ENCODE assay signal across 6 cellular contexts in the genomic region with DNA sequence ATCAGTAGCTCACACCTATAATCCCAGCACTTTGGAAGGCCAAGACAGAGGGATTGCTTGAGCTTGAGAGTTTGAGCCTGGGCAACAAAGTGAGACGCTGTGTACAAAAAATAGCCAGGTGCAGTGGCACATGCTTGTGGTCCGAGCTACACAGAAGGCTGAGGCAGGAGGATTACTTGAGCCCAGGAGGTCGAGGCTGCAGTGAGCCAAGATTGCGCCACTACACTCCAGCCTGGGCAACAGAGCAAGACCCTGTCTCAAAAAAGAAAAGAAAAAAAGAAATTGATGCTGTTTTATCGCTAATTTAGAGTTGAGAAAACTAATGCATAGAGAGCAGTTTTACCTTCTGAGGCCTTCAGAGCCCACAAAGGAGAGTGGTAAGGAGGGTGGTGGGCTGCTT. TPM values are rescaled to one million over a fixed set of nuclear protein-coding genes. Genes with fewer than 3 reads are reported as not detected.
"Had no signal": no experiment of that assay in that cellular context is flagged by ENCODE, and none has a peak within 500 bp of the region (broad histone marks: within the 10 kb centered on the region; RNA-seq: fewer than 3 reads in every experiment).

No MANE protein-coding gene starts in this region.

RNA-seq across cellular contexts. Expression of a gene that starts 11.9 kb away (rescaled TPM):
- total RNA-seq: gastrocnemius medialis, hepatocyte, mononuclear cell had no signal
- polyA plus RNA-seq: immature natural killer cell had no signal

RNA-seq across cellular contexts. Expression of a gene that starts 42.9 kb away (rescaled TPM):
- total RNA-seq: endodermal cell, left lobe of liver had no signal
